21 cellular contexts compared by ENCODE assay signal in genomic region chr11:65596520-65596919, GRCh38. TPM values are rescaled to one million over a fixed set of nuclear protein-coding genes. Genes with fewer than 3 reads are reported as not detected.
DNase-seq lines count a peak whose midpoint lies in the region; ATAC-seq, FAIRE-seq and TF ChIP-seq lines count a peak whose summit lies in the region.
"Had no signal": no experiment of that assay in that cellular context is flagged by ENCODE, and none has a peak within 500 bp of the region (broad histone marks: within the 10 kb centered on the region; RNA-seq: fewer than 3 reads in every experiment).

No MANE protein-coding gene starts in this region.

- H2BK120ac ChIP-seq in neuronal stem cell (ENCODE audit: low read depth, low read length) = no peak overlapping the region

- H3K4me3 Mint-ChIP-seq in activated naive CD4-positive, alpha-beta T cell treated with anti-CD3 and anti-CD28 coated beads, Interleukin-2, amount 10 ng/mL, durations not matched to agents 7 days and 5 days = no peak overlapping the region
- no peak overlapping the region for H3K4me3 Mint-ChIP-seq in activated T-helper 1 cell treated with anti-CD3 and anti-CD28 coated beads, Interleukin-12 subunit alpha, Interleukin-12 subunit beta, Interleukin-2, Interleukin-4 antibody, amounts not matched to agents 30 ng/mL and 10 ng/mL and 1 ng/mL, durations not matched to agents 14 hours and 24 hours and 36 hours
- H3K4me3 Mint-ChIP-seq in chondrocyte (ENCODE audit: unreplicated experiment) = no peak overlapping the region
- H3K4me3 Mint-ChIP-seq: CD8-positive, alpha-beta T cell; HFFc6 had no signal

- intact Hi-C loops in activated T-helper 1 cell treated with anti-CD3 and anti-CD28 coated beads, Interleukin-12 subunit alpha, Interleukin-12 subunit beta, Interleukin-2, Interleukin-4 antibody, amounts not matched to agents 30 ng/mL and 10 ng/mL and 1 ng/mL, durations not matched to agents 14 hours and 24 hours and 36 hours (cut with micrococcal nuclease) = no loop called here
- intact Hi-C loops in K562 (cut with micrococcal nuclease) = no loop called here

- H2AFZ ChIP-seq in K562 (ENCODE audit: low read depth, low read length) (no peak overlapping the region), neuronal stem cell (ENCODE audit: low read length) (no peak overlapping the region)

- TF ChIP-seq POLR2A in K562 (conservative IDR thresholded peaks at IDR 0.05) = no peak

- H4K91ac ChIP-seq in neuronal stem cell (ENCODE audit: low read depth, low read length, poor library complexity) = no peak overlapping the region

- H3K27ac ChIP-seq in K562 (ENCODE audit: extremely low read depth, low read depth, low read length) (no peak overlapping the region), neuronal stem cell (replicated peaks; ENCODE audit: low read length) (no peak overlapping the region)
- H3K27ac ChIP-seq: A549, C4-2B had no signal

- no peak overlapping the region for H2BK15ac ChIP-seq in neuronal stem cell (ENCODE audit: low read length)

- H3K9ac ChIP-seq in K562 (ENCODE audit: insufficient read depth in 1 of 2, low read depth in 2 of 2, low read length in 2 of 2) (peak overlapping the region in 1 of 2 experiments; percentile 69; a peak in 2 of 4 replicates), neuronal stem cell (ENCODE audit: low read depth, low read length, poor library complexity) (peak overlapping the region; percentile 37)

- H3K27ac Mint-ChIP-seq in activated naive CD4-positive, alpha-beta T cell treated with anti-CD3 and anti-CD28 coated beads, Interleukin-2, amount 10 ng/mL, durations not matched to agents 7 days and 5 days = peak overlapping the region; percentile 19
- H3K27ac Mint-ChIP-seq in activated T-helper 1 cell treated with anti-CD3 and anti-CD28 coated beads, Interleukin-12 subunit alpha, Interleukin-12 subunit beta, Interleukin-2, Interleukin-4 antibody, amounts not matched to agents 30 ng/mL and 10 ng/mL and 1 ng/mL, durations not matched to agents 14 hours and 24 hours and 36 hours = peak overlapping the region; percentile 1
- no peak overlapping the region for H3K27ac Mint-ChIP-seq in chondrocyte (ENCODE audit: unreplicated experiment)
- H3K27ac Mint-ChIP-seq: HFFc6 had no signal

- no peaks in the 10 kb centered on the region for H3K27me3 Mint-ChIP-seq in activated naive CD4-positive, alpha-beta T cell treated with anti-CD3 and anti-CD28 coated beads, Interleukin-2, amount 10 ng/mL, durations not matched to agents 7 days and 5 days
- H3K27me3 Mint-ChIP-seq in activated T-helper 1 cell treated with anti-CD3 and anti-CD28 coated beads, Interleukin-12 subunit alpha, Interleukin-12 subunit beta, Interleukin-2, Interleukin-4 antibody, amounts not matched to agents 30 ng/mL and 10 ng/mL and 1 ng/mL, durations not matched to agents 14 hours and 24 hours and 36 hours (ENCODE audit: insufficient read depth) = no peaks in the 10 kb centered on the region
- no peaks in the 10 kb centered on the region for H3K27me3 Mint-ChIP-seq in chondrocyte (ENCODE audit: low read depth)

- no peak overlapping the region for H4K8ac ChIP-seq in neuronal stem cell (ENCODE audit: low read depth, low read length)

- WGBS in K562 (ENCODE audit: insufficient coverage, low coverage, missing lambda C conversion rate) = 50% methylated on average over 3 of the region's 6 CpGs
- WGBS in neuronal stem cell (ENCODE audit: extremely low coverage in 2 of 2, insufficient read length in 2 of 2, insufficient replicate concordance in 1 of 2), 2 donors = no CpG with 5 or more reads among the region's 6 CpGs

- H3K36me3 Mint-ChIP-seq in activated naive CD4-positive, alpha-beta T cell treated with anti-CD3 and anti-CD28 coated beads, Interleukin-2, amount 10 ng/mL, durations not matched to agents 7 days and 5 days = peaks cover 12% of the 10 kb centered on the region
- H3K36me3 Mint-ChIP-seq in activated T-helper 1 cell treated with anti-CD3 and anti-CD28 coated beads, Interleukin-12 subunit alpha, Interleukin-12 subunit beta, Interleukin-2, Interleukin-4 antibody, amounts not matched to agents 30 ng/mL and 10 ng/mL and 1 ng/mL, durations not matched to agents 14 hours and 24 hours and 36 hours (ENCODE audit: low read depth) = peaks cover 11% of the 10 kb centered on the region
- H3K36me3 Mint-ChIP-seq in chondrocyte (ENCODE audit: low read depth) = peaks cover 8% of the 10 kb centered on the region

- no peak for TF ChIP-seq EP300 in K562 (IDR thresholded peaks at IDR 0.05; ENCODE audit: low read length)

- in situ Hi-C loops in K562 (cut with MboI) = no loop called here

- H3K14ac ChIP-seq in neuronal stem cell (ENCODE audit: low read length) = no peak overlapping the region

- no peak for TF ChIP-seq CTCF in K562 (IDR thresholded peaks at IDR 0.05 in 2 of 3, conservative IDR thresholded peaks at IDR 0.05 in 1 of 3; ENCODE audit: insufficient read depth in 2 of 3, low read depth in 1 of 3, low read length in 3 of 3)
- TF ChIP-seq CTCF in chondrocyte (IDR thresholded peaks at IDR 0.05) = no peak

- DNase-seq in activated naive CD4-positive, alpha-beta T cell treated with anti-CD3 and anti-CD28 coated beads, Interleukin-2, amount 10 ng/mL, durations not matched to agents 7 days and 5 days = no peak
- no peak for DNase-seq in activated naive CD4-positive, alpha-beta T cell (lab: John Stamatoyannopoulos, UW)
- no peak for DNase-seq in activated T-helper 1 cell treated with anti-CD3 and anti-CD28 coated beads, Interleukin-12 subunit alpha, Interleukin-12 subunit beta, Interleukin-2, Interleukin-4 antibody, amounts not matched to agents 30 ng/mL and 10 ng/mL and 1 ng/mL, durations not matched to agents 14 hours and 24 hours and 36 hours (ENCODE audit: low spot score)
- DNase-seq in K562 (ENCODE audit: extremely low read depth in 1 of 4, low spot score in 3 of 4) (no peak), neuronal stem cell (ENCODE audit: low spot score) (no peak), DMS53 (lab: John Stamatoyannopoulos, UW) (no peak), NCI-H2171 (lab: John Stamatoyannopoulos, UW) (no peak), chondrocyte (ENCODE audit: low spot score) (no peak)
- DNase-seq: BE2C; CD8-positive, alpha-beta T cell; COR-L47; DMS153; DND-41; GF-D8; HCEC 1CT; HFFc6 had no signal

- peaks cover 2% of the 10 kb centered on the region for H3K79me1 ChIP-seq in neuronal stem cell (ENCODE audit: low read depth, low read length)

- no peak overlapping the region for H3K18ac ChIP-seq in neuronal stem cell (ENCODE audit: low read length)

- H3K36me3 ChIP-seq in K562 (ENCODE audit: control insufficient read depth, insufficient read depth, low read length) (peaks cover 35% of the 10 kb centered on the region; the same call in 1 of the 3 replicates), neuronal stem cell (replicated peaks in 1 of 2; ENCODE audit: control insufficient read depth in 2 of 2, insufficient read depth in 2 of 2, low read length in 2 of 2) (peaks cover 18 to 37% of the 10 kb centered on the region in 2 donors)
- H3K36me3 ChIP-seq: BE2C had no signal

- ATAC-seq in K562 = no peak
- ATAC-seq: CD8-positive, alpha-beta T cell had no signal

- H3K9me1 ChIP-seq in K562 (ENCODE audit: control insufficient read depth, insufficient read depth, low read length) = no peaks in the 10 kb centered on the region

- no peaks in the 10 kb centered on the region for H3K79me2 ChIP-seq in K562 (ENCODE audit: control insufficient read depth, insufficient read depth, low read length)

- H3K23ac ChIP-seq in neuronal stem cell (ENCODE audit: low read depth, low read length, poor library complexity) = no peak overlapping the region

- H3K4me1 ChIP-seq in K562 (replicated peaks in 1 of 2; ENCODE audit: control insufficient read depth in 2 of 2, insufficient read depth in 2 of 2, low read length in 2 of 2) (peaks cover 6 to 47% of the 10 kb centered on the region in 2 experiments; a peak in 4 of 5 replicates), neuronal stem cell (ENCODE audit: control insufficient read depth in 2 of 2, insufficient read depth in 1 of 2, low read depth in 1 of 2, low read length in 2 of 2) (peaks cover 3 to 4% of the 10 kb centered on the region in 2 donors)
- H3K4me1 ChIP-seq: A549, BE2C had no signal

- CTCF ChIA-PET in activated naive CD4-positive, alpha-beta T cell treated with anti-CD3 and anti-CD28 coated beads, Interleukin-2, amount 10 ng/mL, durations not matched to agents 7 days and 5 days (lab: Charles Lee) = interaction anchor here (1.2 to 3.5 kb wide), 3 partner anchors 13 to 19 kb away, joined by 3 to 31 read pairs (median 3); partner anchors contain the start of genes EHBP1L1 and PCNX3
- CTCF ChIA-PET in K562 (lab: Yijun Ruan, JAX; ENCODE audit: low intra/inter-chr PET ratio) = no interaction called here

- no peak overlapping the region for H2BK12ac ChIP-seq in neuronal stem cell (ENCODE audit: low read length)

- H3K9me3 ChIP-seq in K562 (replicated peaks; ENCODE audit: control insufficient read depth, insufficient read depth, low read depth, low read length) = no peaks in the 10 kb centered on the region
- H3K9me3 ChIP-seq in neuronal stem cell (replicated peaks in 1 of 2; ENCODE audit: control insufficient read depth in 2 of 2, insufficient read depth in 1 of 2, low read depth in 1 of 2, low read length in 2 of 2) = peaks cover 0 to 3% of the 10 kb centered on the region in 2 donors
- H3K9me3 ChIP-seq: A549, BE2C had no signal

- POLR2A ChIA-PET in K562 (lab: Yijun Ruan, JAX) = interaction anchor here (0.6 to 3.4 kb wide), 5 partner anchors 10 to 205 kb away, joined by 3 to 17 read pairs (median 8); partner anchors contain the start of genes MALAT1 and PCNX3

- no peak overlapping the region for H2AK5ac ChIP-seq in neuronal stem cell (ENCODE audit: low read depth, low read length)

- H3K9me3 Mint-ChIP-seq in activated naive CD4-positive, alpha-beta T cell treated with anti-CD3 and anti-CD28 coated beads, Interleukin-2, amount 10 ng/mL, durations not matched to agents 7 days and 5 days = no peaks in the 10 kb centered on the region
- H3K9me3 Mint-ChIP-seq in activated T-helper 1 cell treated with anti-CD3 and anti-CD28 coated beads, Interleukin-12 subunit alpha, Interleukin-12 subunit beta, Interleukin-2, Interleukin-4 antibody, amounts not matched to agents 30 ng/mL and 10 ng/mL and 1 ng/mL, durations not matched to agents 14 hours and 24 hours and 36 hours = no peaks in the 10 kb centered on the region
- H3K9me3 Mint-ChIP-seq in chondrocyte (ENCODE audit: low read depth) = no peaks in the 10 kb centered on the region
- H3K9me3 Mint-ChIP-seq: CD8-positive, alpha-beta T cell; HFFc6 had no signal

- H3K4me2 ChIP-seq in K562 (ENCODE audit: insufficient read depth, low read length) (no peak overlapping the region), neuronal stem cell (ENCODE audit: insufficient read depth, low read length, poor library complexity, severe bottlenecking) (no peak overlapping the region)
- H3K4me2 ChIP-seq: A549 had no signal

- H4K20me1 ChIP-seq in K562 (replicated peaks; ENCODE audit: control insufficient read depth, insufficient read depth, low read length) = no peaks in the 10 kb centered on the region

- no peak overlapping the region for H3K4ac ChIP-seq in neuronal stem cell (ENCODE audit: low read length)

- H3K27me3 ChIP-seq in K562 (ENCODE audit: control insufficient read depth in 2 of 2, insufficient read depth in 2 of 2, low read length in 2 of 2) = no peaks in the 10 kb centered on the region
- peaks cover 0 to 15% (median 6%) of the 10 kb centered on the region in 3 experiments for H3K27me3 ChIP-seq in neuronal stem cell (ENCODE audit: control insufficient read depth in 3 of 3, insufficient read depth in 3 of 3, low read depth in 1 of 3, low read length in 3 of 3)
- H3K27me3 ChIP-seq: BE2C had no signal

- H3K4me3 ChIP-seq in K562 (no peak overlapping the region), neuronal stem cell (ENCODE audit: low read length in 2 of 2) (no peak overlapping the region)
- H3K4me3 ChIP-seq: A549 had no signal

- FAIRE-seq in K562 (lab: Jason Lieb, UNC) = no peak
- FAIRE-seq: A549, D721Med had no signal

- no TSS peak for BruUV-seq in K562 (replicated peaks; lab: Mats Ljungman, UMichigan)

- no peak for TF ChIP-seq RAD21 in K562 (CRISPR knock-in tag; conservative IDR thresholded peaks at IDR 0.05 in 1 of 2, IDR thresholded peaks at IDR 0.05 in 1 of 2)

- H3K4me1 Mint-ChIP-seq in activated naive CD4-positive, alpha-beta T cell treated with anti-CD3 and anti-CD28 coated beads, Interleukin-2, amount 10 ng/mL, durations not matched to agents 7 days and 5 days = peaks cover 25% of the 10 kb centered on the region
- H3K4me1 Mint-ChIP-seq in activated T-helper 1 cell treated with anti-CD3 and anti-CD28 coated beads, Interleukin-12 subunit alpha, Interleukin-12 subunit beta, Interleukin-2, Interleukin-4 antibody, amounts not matched to agents 30 ng/mL and 10 ng/mL and 1 ng/mL, durations not matched to agents 14 hours and 24 hours and 36 hours (ENCODE audit: low read depth) = peaks cover 14% of the 10 kb centered on the region
- peaks cover 5% of the 10 kb centered on the region for H3K4me1 Mint-ChIP-seq in chondrocyte (ENCODE audit: low read depth)

- no peak overlapping the region for H2BK5ac ChIP-seq in neuronal stem cell (ENCODE audit: low read length)

RNA-seq across cellular contexts. Expression of gene KCNK7, which starts 0.9 kb away (rescaled TPM):
- total RNA-seq in activated T-helper 1 cell treated with anti-CD3 and anti-CD28 coated beads, Interleukin-12 subunit alpha, Interleukin-12 subunit beta, Interleukin-2, Interleukin-4 antibody, amounts not matched to agents 30 ng/mL and 10 ng/mL and 1 ng/mL, durations not matched to agents 14 hours and 24 hours and 36 hours = 1.6 and 2.0 TPM in 2 replicates
- 0.33 and 1.00 TPM in 2 replicates for total RNA-seq in K562 (2011; cell fraction: chromatin; rRNA removed; ENCODE audit: low replicate concordance)
- 0.26 TPM in 1 of 2 replicates, not detected in the other for total RNA-seq in K562 (2011; cell fraction: nucleolus; rRNA removed)
- total RNA-seq in K562 (2011; cell fraction: nucleoplasm; rRNA removed) = 0.29 TPM in 1 of 2 replicates, not detected in the other
- total RNA-seq in K562 (2014; rRNA removed) (not detected in 2 replicates), K562 (2014; rRNA removed; fragmentation: Illumina TruSeq; extraction: Trizol) (not detected in 2 replicates), K562 (2015; rRNA removed; fragmentation: Illumina TruSeq; extraction: Trizol) (not detected in 2 replicates), K562 (2021) (0.40 TPM in 1 of 2 replicates, not detected in the other), chondrocyte (0.22 to 0.44 TPM in 2 of 3 replicates, not detected in the other)
- polyA plus RNA-seq in K562 (2011; rRNA removed) (not detected in 2 replicates), K562 (2014; fragmentation: Illumina TruSeq; extraction: Trizol) (not detected in 2 replicates), K562 (2014; fragmentation: Nextera tagmentation; extraction: Ambion mirVana) (not detected), K562 (2014; rRNA removed) (0.07 TPM in 1 of 2 replicates, not detected in the other)
- 0.28 TPM in 1 of 2 replicates, not detected in the other for polyA plus RNA-seq in K562 (2011; cell fraction: cytosol; rRNA removed)
- polyA plus RNA-seq in K562 (2011; cell fraction: nucleus; rRNA removed) = not detected in 2 replicates
- polyA plus RNA-seq in K562 (2012) = 0.39 and 0.58 TPM in 2 replicates
- not detected in 2 replicates for polyA minus RNA-seq in K562 (2011; rRNA and poly(A)+ RNA removed)
- not detected in 2 replicates for polyA minus RNA-seq in K562 (2011; cell fraction: cytosol; rRNA and poly(A)+ RNA removed)
- polyA minus RNA-seq in K562 (2011; cell fraction: nucleus; rRNA and poly(A)+ RNA removed) = 0.27 TPM in 1 of 2 replicates, not detected in the other
- 0.06 TPM for polyA plus RNA-seq in neuronal stem cell (2013, experiment 1 of 2)
- polyA plus RNA-seq in neuronal stem cell (2013, experiment 2 of 2) = 0.08 TPM
- total RNA-seq: H4 had no signal
- polyA plus RNA-seq: AG04450 had no signal

RNA-seq across cellular contexts. Expression of gene MAP3K11, which starts 17.5 kb away (rescaled TPM):
- total RNA-seq in activated T-helper 1 cell treated with anti-CD3 and anti-CD28 coated beads, Interleukin-12 subunit alpha, Interleukin-12 subunit beta, Interleukin-2, Interleukin-4 antibody, amounts not matched to agents 30 ng/mL and 10 ng/mL and 1 ng/mL, durations not matched to agents 14 hours and 24 hours and 36 hours = 103 and 106 TPM in 2 replicates
- total RNA-seq in K562 (2011; cell fraction: chromatin; rRNA removed; ENCODE audit: low replicate concordance) = 60.6 and 168 TPM in 2 replicates
- 72.6 and 83.4 TPM in 2 replicates for total RNA-seq in K562 (2011; cell fraction: nucleolus; rRNA removed)
- total RNA-seq in K562 (2011; cell fraction: nucleoplasm; rRNA removed) = 51.5 and 63.5 TPM in 2 replicates
- total RNA-seq in K562 (2014; rRNA removed) = 28.7 and 39.9 TPM in 2 replicates
- 5.4 and 9.0 TPM in 2 replicates for total RNA-seq in K562 (2014; rRNA removed; fragmentation: Illumina TruSeq; extraction: Trizol)
- total RNA-seq in K562 (2015; rRNA removed; fragmentation: Illumina TruSeq; extraction: Trizol) = 18.2 and 20.5 TPM in 2 replicates
- 42.7 and 47.7 TPM in 2 replicates for total RNA-seq in K562 (2021)
- 13.1 and 18.0 TPM in 2 replicates for polyA plus RNA-seq in K562 (2011; rRNA removed)
- 19.3 and 52.1 TPM in 2 replicates for polyA plus RNA-seq in K562 (2011; cell fraction: cytosol; rRNA removed)
- 31.1 and 52.1 TPM in 2 replicates for polyA plus RNA-seq in K562 (2011; cell fraction: nucleus; rRNA removed)
- polyA plus RNA-seq in K562 (2012) = 35.9 and 37.4 TPM in 2 replicates
- polyA plus RNA-seq in K562 (2014; fragmentation: Illumina TruSeq; extraction: Trizol) = 12.2 and 23.0 TPM in 2 replicates
- 1 to 10 TPM in 1 of 2 experiments, under 1 TPM in 1; 0.77 to 1.6 TPM for polyA plus RNA-seq in K562 (2014; fragmentation: Nextera tagmentation; extraction: Ambion mirVana)
- 25.0 and 31.6 TPM in 2 replicates for polyA plus RNA-seq in K562 (2014; rRNA removed)
- polyA minus RNA-seq in K562 (2011; rRNA and poly(A)+ RNA removed) = 14.7 TPM in 2 replicates
- 23.4 and 26.2 TPM in 2 replicates for polyA minus RNA-seq in K562 (2011; cell fraction: cytosol; rRNA and poly(A)+ RNA removed)
- 24.2 and 31.1 TPM in 2 replicates for polyA minus RNA-seq in K562 (2011; cell fraction: nucleus; rRNA and poly(A)+ RNA removed)
- polyA plus RNA-seq in neuronal stem cell (2013, experiment 1 of 2) = 34.0 TPM
- 32.6 TPM for polyA plus RNA-seq in neuronal stem cell (2013, experiment 2 of 2)
- 30.2 to 34.6 TPM (median 31.6 TPM) in 3 replicates for total RNA-seq in chondrocyte

RNA-seq across cellular contexts. Expression of gene PCNX3, which starts 19.1 kb away (rescaled TPM):
- 55.0 and 55.2 TPM in 2 replicates for total RNA-seq in activated T-helper 1 cell treated with anti-CD3 and anti-CD28 coated beads, Interleukin-12 subunit alpha, Interleukin-12 subunit beta, Interleukin-2, Interleukin-4 antibody, amounts not matched to agents 30 ng/mL and 10 ng/mL and 1 ng/mL, durations not matched to agents 14 hours and 24 hours and 36 hours
- total RNA-seq in K562 (2011; cell fraction: chromatin; rRNA removed; ENCODE audit: low replicate concordance) = 75.0 and 267 TPM in 2 replicates
- total RNA-seq in K562 (2011; cell fraction: nucleolus; rRNA removed) = 170 and 187 TPM in 2 replicates
- 110 and 119 TPM in 2 replicates for total RNA-seq in K562 (2011; cell fraction: nucleoplasm; rRNA removed)
- total RNA-seq in K562 (2014; rRNA removed) = 21.3 and 24.3 TPM in 2 replicates
- total RNA-seq in K562 (2014; rRNA removed; fragmentation: Illumina TruSeq; extraction: Trizol) = 2.5 and 4.3 TPM in 2 replicates
- total RNA-seq in K562 (2015; rRNA removed; fragmentation: Illumina TruSeq; extraction: Trizol) = 13.9 and 14.1 TPM in 2 replicates
- 40.0 and 47.8 TPM in 2 replicates for total RNA-seq in K562 (2021)
- 9.2 and 19.0 TPM in 2 replicates for polyA plus RNA-seq in K562 (2011; rRNA removed)
- polyA plus RNA-seq in K562 (2011; cell fraction: cytosol; rRNA removed) = 17.7 and 33.4 TPM in 2 replicates
- polyA plus RNA-seq in K562 (2011; cell fraction: nucleus; rRNA removed) = 87.8 and 157 TPM in 2 replicates
- 25.3 and 40.1 TPM in 2 replicates for polyA plus RNA-seq in K562 (2012)
- 12.8 and 28.6 TPM in 2 replicates for polyA plus RNA-seq in K562 (2014; fragmentation: Illumina TruSeq; extraction: Trizol)
- under 1 TPM; 0.11 to 0.29 TPM for polyA plus RNA-seq in K562 (2014; fragmentation: Nextera tagmentation; extraction: Ambion mirVana)
- polyA plus RNA-seq in K562 (2014; rRNA removed) = 30.1 and 32.8 TPM in 2 replicates
- polyA minus RNA-seq in K562 (2011; rRNA and poly(A)+ RNA removed) = 8.4 and 10.6 TPM in 2 replicates
- 25.9 and 35.1 TPM in 2 replicates for polyA minus RNA-seq in K562 (2011; cell fraction: cytosol; rRNA and poly(A)+ RNA removed)
- 43.0 and 43.9 TPM in 2 replicates for polyA minus RNA-seq in K562 (2011; cell fraction: nucleus; rRNA and poly(A)+ RNA removed)
- 11.7 TPM for polyA plus RNA-seq in neuronal stem cell (2013, experiment 1 of 2)
- polyA plus RNA-seq in neuronal stem cell (2013, experiment 2 of 2) = 11.4 TPM
- 32.6 to 57.7 TPM (median 36.3 TPM) in 3 replicates for total RNA-seq in chondrocyte

RNA-seq across cellular contexts. Expression of gene EHBP1L1, which starts 20.7 kb away (rescaled TPM):
- 168 and 178 TPM in 2 replicates for total RNA-seq in activated T-helper 1 cell treated with anti-CD3 and anti-CD28 coated beads, Interleukin-12 subunit alpha, Interleukin-12 subunit beta, Interleukin-2, Interleukin-4 antibody, amounts not matched to agents 30 ng/mL and 10 ng/mL and 1 ng/mL, durations not matched to agents 14 hours and 24 hours and 36 hours
- 131 and 234 TPM in 2 replicates for total RNA-seq in K562 (2011; cell fraction: chromatin; rRNA removed; ENCODE audit: low replicate concordance)
- total RNA-seq in K562 (2011; cell fraction: nucleolus; rRNA removed) = 106 and 109 TPM in 2 replicates
- total RNA-seq in K562 (2011; cell fraction: nucleoplasm; rRNA removed) = 106 and 124 TPM in 2 replicates
- total RNA-seq in K562 (2014; rRNA removed) (80.6 and 98.7 TPM in 2 replicates), K562 (2014; rRNA removed; fragmentation: Illumina TruSeq; extraction: Trizol) (24.2 and 28.8 TPM in 2 replicates), K562 (2015; rRNA removed; fragmentation: Illumina TruSeq; extraction: Trizol) (26.3 and 29.2 TPM in 2 replicates), K562 (2021) (60.9 and 87.1 TPM in 2 replicates), chondrocyte (28.1 to 82.0 TPM (median 81.3 TPM) in 3 replicates)
- polyA plus RNA-seq in K562 (2011; rRNA removed) (19.2 and 29.8 TPM in 2 replicates), K562 (2014; fragmentation: Illumina TruSeq; extraction: Trizol) (36.9 and 50.9 TPM in 2 replicates), K562 (2014; fragmentation: Nextera tagmentation; extraction: Ambion mirVana) (under 1 TPM; 0.03 to 0.38 TPM), K562 (2014; rRNA removed) (56.4 and 61.3 TPM in 2 replicates)
- 22.0 and 75.3 TPM in 2 replicates for polyA plus RNA-seq in K562 (2011; cell fraction: cytosol; rRNA removed)
- 63.0 and 156 TPM in 2 replicates for polyA plus RNA-seq in K562 (2011; cell fraction: nucleus; rRNA removed)
- polyA plus RNA-seq in K562 (2012) = 47.0 and 62.8 TPM in 2 replicates
- polyA minus RNA-seq in K562 (2011; rRNA and poly(A)+ RNA removed) = 15.6 and 21.1 TPM in 2 replicates
- 50.6 and 59.1 TPM in 2 replicates for polyA minus RNA-seq in K562 (2011; cell fraction: cytosol; rRNA and poly(A)+ RNA removed)
- polyA minus RNA-seq in K562 (2011; cell fraction: nucleus; rRNA and poly(A)+ RNA removed) = 17.2 and 21.5 TPM in 2 replicates
- polyA plus RNA-seq in neuronal stem cell (2013, experiment 1 of 2) = 7.3 TPM
- 6.4 TPM for polyA plus RNA-seq in neuronal stem cell (2013, experiment 2 of 2)

RNA-seq across cellular contexts. Expression of gene FAM89B, which starts 24.2 kb away (rescaled TPM):
- total RNA-seq in activated T-helper 1 cell treated with anti-CD3 and anti-CD28 coated beads, Interleukin-12 subunit alpha, Interleukin-12 subunit beta, Interleukin-2, Interleukin-4 antibody, amounts not matched to agents 30 ng/mL and 10 ng/mL and 1 ng/mL, durations not matched to agents 14 hours and 24 hours and 36 hours = 50.4 and 50.6 TPM in 2 replicates
- 6.1 and 32.6 TPM in 2 replicates for total RNA-seq in K562 (2011; cell fraction: chromatin; rRNA removed; ENCODE audit: low replicate concordance)
- 30.5 and 31.9 TPM in 2 replicates for total RNA-seq in K562 (2011; cell fraction: nucleolus; rRNA removed)
- 14.4 and 16.7 TPM in 2 replicates for total RNA-seq in K562 (2011; cell fraction: nucleoplasm; rRNA removed)
- total RNA-seq in K562 (2014; rRNA removed) (26.1 and 36.0 TPM in 2 replicates), K562 (2014; rRNA removed; fragmentation: Illumina TruSeq; extraction: Trizol) (3.2 and 4.2 TPM in 2 replicates), K562 (2015; rRNA removed; fragmentation: Illumina TruSeq; extraction: Trizol) (12.3 and 12.6 TPM in 2 replicates), K562 (2021) (24.2 and 26.9 TPM in 2 replicates), chondrocyte (84.8 to 91.9 TPM (median 86.8 TPM) in 3 replicates)
- polyA plus RNA-seq in K562 (2011; rRNA removed) (9.7 and 12.3 TPM in 2 replicates), K562 (2014; fragmentation: Illumina TruSeq; extraction: Trizol) (11.9 and 21.9 TPM in 2 replicates), K562 (2014; fragmentation: Nextera tagmentation; extraction: Ambion mirVana) (under 1 TPM; 0.32 to 0.83 TPM), K562 (2014; rRNA removed) (27.6 and 33.4 TPM in 2 replicates)
- polyA plus RNA-seq in K562 (2011; cell fraction: cytosol; rRNA removed) = 21.6 and 65.1 TPM in 2 replicates
- polyA plus RNA-seq in K562 (2011; cell fraction: nucleus; rRNA removed) = 29.6 and 55.3 TPM in 2 replicates
- 17.8 and 26.2 TPM in 2 replicates for polyA plus RNA-seq in K562 (2012)
- polyA minus RNA-seq in K562 (2011; rRNA and poly(A)+ RNA removed) = 2.2 and 3.2 TPM in 2 replicates
- polyA minus RNA-seq in K562 (2011; cell fraction: cytosol; rRNA and poly(A)+ RNA removed) = 7.2 and 7.9 TPM in 2 replicates
- 22.2 and 25.9 TPM in 2 replicates for polyA minus RNA-seq in K562 (2011; cell fraction: nucleus; rRNA and poly(A)+ RNA removed)
- polyA plus RNA-seq in neuronal stem cell (2013, experiment 1 of 2) = 50.9 TPM
- 50.0 TPM for polyA plus RNA-seq in neuronal stem cell (2013, experiment 2 of 2)
